8 cellular contexts compared by ENCODE assay signal in genomic region chr5:141786700-141787099, GRCh38.
"Had no signal": no experiment of that assay in that cellular context is flagged by ENCODE, and none has a peak within 500 bp of the region (broad histone marks: within the 10 kb centered on the region; RNA-seq: fewer than 3 reads in every experiment).

No MANE protein-coding gene starts in this region.

- H3K4me2 ChIP-seq: GM23338 had no signal

- DNase-seq: H7, IMR-90, KG1 had no signal

- H3K4me3 Mint-ChIP-seq: GM23338 had no signal

- ATAC-seq: GM23338, HCT116, K562 had no signal

- H3K27ac ChIP-seq: HL-60 had no signal

- H3K36me3 ChIP-seq: HAP-1 had no signal

- H3K9me3 Mint-ChIP-seq: GM23338 had no signal

- H3K27ac Mint-ChIP-seq: GM23338 had no signal

- H2AFZ ChIP-seq: GM23338 had no signal

- H3K9me3 ChIP-seq: HAP-1 had no signal

- H3K4me3 ChIP-seq: GM23338, HAP-1, K562 had no signal

- FAIRE-seq: K562 had no signal

- H3K4me1 ChIP-seq: HAP-1 had no signal
